15 cellular contexts compared by ENCODE assay signal in the genomic region with DNA sequence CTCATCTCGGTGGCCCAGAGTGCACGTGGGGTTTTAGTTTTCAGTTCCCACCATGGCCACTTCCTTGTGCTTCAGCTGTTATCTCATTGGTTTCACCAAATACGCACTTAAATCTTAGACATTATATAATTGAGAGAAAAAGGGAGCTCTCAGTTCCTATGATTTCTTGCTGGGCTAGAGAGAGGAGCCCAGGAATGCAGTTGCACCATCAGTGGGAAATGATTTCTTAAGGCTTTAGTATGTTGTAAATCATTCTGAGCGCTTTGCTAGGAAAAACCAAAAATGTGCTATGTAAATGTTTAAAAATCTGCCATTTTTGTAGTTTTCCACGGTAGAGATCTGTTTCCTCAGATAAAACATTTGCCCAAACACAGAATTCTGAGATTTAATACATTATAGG. TPM values are rescaled to one million over a fixed set of nuclear protein-coding genes. Genes with fewer than 3 reads are reported as not detected.
DNase-seq lines count a peak whose midpoint lies in the region; ATAC-seq and TF ChIP-seq lines count a peak whose summit lies in the region.
"Had no signal": no experiment of that assay in that cellular context is flagged by ENCODE, and none has a peak within 500 bp of the region (broad histone marks: within the 10 kb centered on the region; RNA-seq: fewer than 3 reads in every experiment).

No MANE protein-coding gene starts in this region.

- ATAC-seq in stimulated activated naive CD8-positive, alpha-beta T cell treated with anti-CD3 and anti-CD28 coated beads, Interleukin-15, Interleukin-2, amounts not matched to agents 100 U/mL and 50 U/mL, for 24 hours: no peak
- no peak for ATAC-seq in activated CD8-positive, alpha-beta T cell treated with anti-CD3 and anti-CD28 coated beads, Interleukin-2, amount 10 ng/mL, durations not matched to agents 7 days and 5 days
- no peak for ATAC-seq in right lobe of liver
- no peak for ATAC-seq in HG02981 (IDR thresholded peaks at IDR 0.05; ENCODE audit: unreplicated experiment)

- H3K9me3 Mint-ChIP-seq in stimulated activated naive CD8-positive, alpha-beta T cell treated with anti-CD3 and anti-CD28 coated beads, Interleukin-15, Interleukin-2, amounts not matched to agents 100 ng/mL and 50 ng/mL, for 24 hours: no peaks in the 10 kb centered on the region
- no peaks in the 10 kb centered on the region for H3K9me3 Mint-ChIP-seq in activated CD8-positive, alpha-beta T cell treated with anti-CD3 and anti-CD28 coated beads, Interleukin-2, amount 10 ng/mL, durations not matched to agents 7 days and 5 days (ENCODE audit: insufficient read depth)
- H3K9me3 Mint-ChIP-seq in immature natural killer cell: no peaks in the 10 kb centered on the region
- H3K9me3 Mint-ChIP-seq: CD14-positive monocyte had no signal

- H3K36me3 ChIP-seq in uterus (no peaks in the 10 kb centered on the region), right lobe of liver (peaks cover 0 to 38% (median 8%) of the 10 kb centered on the region in 4 donors)

- peak overlapping the region; percentile 95 for H3K27ac Mint-ChIP-seq in stimulated activated naive CD8-positive, alpha-beta T cell treated with anti-CD3 and anti-CD28 coated beads, Interleukin-15, Interleukin-2, amounts not matched to agents 100 ng/mL and 50 ng/mL, for 24 hours
- peak overlapping the region; percentile 77 for H3K27ac Mint-ChIP-seq in activated CD8-positive, alpha-beta T cell treated with anti-CD3 and anti-CD28 coated beads, Interleukin-2, amount 10 ng/mL, durations not matched to agents 7 days and 5 days
- H3K27ac Mint-ChIP-seq in immature natural killer cell: peak overlapping the region; percentile 27 to 81 (median 66)

- H3K4me3 Mint-ChIP-seq in stimulated activated naive CD8-positive, alpha-beta T cell treated with anti-CD3 and anti-CD28 coated beads, Interleukin-15, Interleukin-2, amounts not matched to agents 100 ng/mL and 50 ng/mL, for 24 hours: no peak overlapping the region
- peak overlapping the region; percentile 40 for H3K4me3 Mint-ChIP-seq in activated CD8-positive, alpha-beta T cell treated with anti-CD3 and anti-CD28 coated beads, Interleukin-2, amount 10 ng/mL, durations not matched to agents 7 days and 5 days
- H3K4me3 Mint-ChIP-seq in immature natural killer cell: peak overlapping the region in 3 of 5 donors; percentile 7 to 32 (median 15)
- H3K4me3 Mint-ChIP-seq: CD14-positive monocyte had no signal

- no peak for TF ChIP-seq CTCF in uterus (IDR thresholded peaks at IDR 0.05)
- no peak for TF ChIP-seq CTCF in right lobe of liver (IDR thresholded peaks at IDR 0.05)

- TF ChIP-seq POLR2A in uterus (IDR thresholded peaks at IDR 0.05) (no peak), right lobe of liver (IDR thresholded peaks at IDR 0.05) (no peak)

- 68% methylated on average over 5 of the region's 5 CpGs for WGBS in right lobe of liver (ENCODE audit: insufficient coverage, low coverage, low lambda C conversion rate, missing lambda C conversion rate)

- H3K36me3 Mint-ChIP-seq in stimulated activated naive CD8-positive, alpha-beta T cell treated with anti-CD3 and anti-CD28 coated beads, Interleukin-15, Interleukin-2, amounts not matched to agents 100 ng/mL and 50 ng/mL, for 24 hours (ENCODE audit: low read depth): peaks cover 77% of the 10 kb centered on the region
- H3K36me3 Mint-ChIP-seq in activated CD8-positive, alpha-beta T cell treated with anti-CD3 and anti-CD28 coated beads, Interleukin-2, amount 10 ng/mL, durations not matched to agents 7 days and 5 days (ENCODE audit: low read depth): peaks cover 95% of the 10 kb centered on the region
- H3K36me3 Mint-ChIP-seq in immature natural killer cell: peaks cover 31 to 40% (median 35%) of the 10 kb centered on the region in 3 donors

- CTCF ChIA-PET in activated CD8-positive, alpha-beta T cell treated with anti-CD3 and anti-CD28 coated beads, Interleukin-2, amount 10 ng/mL, durations not matched to agents 7 days and 5 days (lab: Charles Lee): interaction anchor here (0.7 to 12.3 kb wide), 13 partner anchors 11 to 233 kb away, joined by 3 to 264 read pairs (median 11); partner anchors contain the start of genes DPH3 and OXNAD1

- H3K4me3 ChIP-seq in uterus (no peak overlapping the region), right lobe of liver (no peak overlapping the region)
- H3K4me3 ChIP-seq: ascending aorta, right atrium auricular region had no signal

- DNase-seq in stimulated activated naive CD8-positive, alpha-beta T cell treated with anti-CD3 and anti-CD28 coated beads, Interleukin-15, Interleukin-2, amounts not matched to agents 100 U/mL and 50 U/mL, for 24 hours: no peak
- no peak for DNase-seq in activated CD8-positive, alpha-beta T cell treated with anti-CD3 and anti-CD28 coated beads, Interleukin-2, amount 10 ng/mL, durations not matched to agents 7 days and 5 days
- no peak for DNase-seq in immature natural killer cell
- DNase-seq in uterus: peak in 1 of 2 donors; percentile 57
- DNase-seq in right lobe of liver: no peak
- DNase-seq in HT-29 (ENCODE audit: low spot score): no peak
- DNase-seq: foreskin melanocyte, islet precursor cell, NCI-H1092, NCI-H446 had no signal

- intact Hi-C loops in uterus (cut with DNase I; ENCODE audit: low total_unique reads): no loop called here
- intact Hi-C loops in right lobe of liver (cut with DNase I): no loop called here

- peaks cover 90% of the 10 kb centered on the region for H3K4me1 Mint-ChIP-seq in stimulated activated naive CD8-positive, alpha-beta T cell treated with anti-CD3 and anti-CD28 coated beads, Interleukin-15, Interleukin-2, amounts not matched to agents 100 ng/mL and 50 ng/mL, for 24 hours (ENCODE audit: low read depth)
- H3K4me1 Mint-ChIP-seq in activated CD8-positive, alpha-beta T cell treated with anti-CD3 and anti-CD28 coated beads, Interleukin-2, amount 10 ng/mL, durations not matched to agents 7 days and 5 days (ENCODE audit: low read depth): peaks cover 78% of the 10 kb centered on the region
- H3K4me1 Mint-ChIP-seq in immature natural killer cell: peaks cover 72 to 76% of the 10 kb centered on the region in 2 donors

- no peaks in the 10 kb centered on the region for H3K9me3 ChIP-seq in uterus
- no peaks in the 10 kb centered on the region for H3K9me3 ChIP-seq in right lobe of liver
- H3K9me3 ChIP-seq: ascending aorta, right atrium auricular region had no signal

- H3K4me1 ChIP-seq in uterus: no peaks in the 10 kb centered on the region
- H3K4me1 ChIP-seq in right lobe of liver: no peaks in the 10 kb centered on the region
- H3K4me1 ChIP-seq: ascending aorta, right atrium auricular region had no signal

- POLR2A ChIA-PET in activated CD8-positive, alpha-beta T cell treated with anti-CD3 and anti-CD28 coated beads, Interleukin-2, amount 10 ng/mL, durations not matched to agents 7 days and 5 days (lab: Charles Lee): interaction anchor here (0.8 to 3.3 kb wide), 6 partner anchors 9 to 32 kb away, joined by 3 to 18 read pairs (median 6); no protein-coding TSS in a partner anchor

- H3K27me3 ChIP-seq in uterus (no peaks in the 10 kb centered on the region), right lobe of liver (no peaks in the 10 kb centered on the region)
- H3K27me3 ChIP-seq: ascending aorta, right atrium auricular region had no signal

- peak overlapping the region; percentile 59 to 62 for H3K27ac ChIP-seq in uterus
- no peak overlapping the region for H3K27ac ChIP-seq in right lobe of liver
- H3K27ac ChIP-seq: ascending aorta, right atrium auricular region had no signal

- H3K27me3 Mint-ChIP-seq in stimulated activated naive CD8-positive, alpha-beta T cell treated with anti-CD3 and anti-CD28 coated beads, Interleukin-15, Interleukin-2, amounts not matched to agents 100 ng/mL and 50 ng/mL, for 24 hours: no peaks in the 10 kb centered on the region
- H3K27me3 Mint-ChIP-seq in activated CD8-positive, alpha-beta T cell treated with anti-CD3 and anti-CD28 coated beads, Interleukin-2, amount 10 ng/mL, durations not matched to agents 7 days and 5 days (ENCODE audit: low read depth): no peaks in the 10 kb centered on the region
- H3K27me3 Mint-ChIP-seq in immature natural killer cell (ENCODE audit: low read depth in 3 of 3): peaks cover 5 to 12% (median 6%) of the 10 kb centered on the region in 3 donors

RNA-seq across cellular contexts. Expression of gene OXNAD1, which starts 53.2 kb away (rescaled TPM):
- 10 to 100 TPM; 68.2 to 69.1 TPM for total RNA-seq in activated CD8-positive, alpha-beta T cell treated with anti-CD3 and anti-CD28 coated beads, Interleukin-2, amount 10 ng/mL, durations not matched to agents 7 days and 5 days
- 10 to 100 TPM; 22.0 to 27.3 (median 23.8) TPM for polyA plus RNA-seq in immature natural killer cell
- total RNA-seq in uterus (10 to 100 TPM; 14.7 to 33.2 (median 32.3) TPM), right lobe of liver (10 to 100 TPM in 5 of 6 experiments, 1 to 10 TPM in 1; 8.1 to 27.2 (median 16.2) TPM)
- 5.7 and 7.0 TPM in 2 replicates for total RNA-seq in HT-29 (2014; rRNA removed; shearing (Covaris generic))

RNA-seq across cellular contexts. Expression of gene DPH3, which starts 53.5 kb away (rescaled TPM):
- 10 to 100 TPM; 18.2 to 20.5 TPM for total RNA-seq in activated CD8-positive, alpha-beta T cell treated with anti-CD3 and anti-CD28 coated beads, Interleukin-2, amount 10 ng/mL, durations not matched to agents 7 days and 5 days
- 10 to 100 TPM; 22.3 to 31.8 (median 25.5) TPM for polyA plus RNA-seq in immature natural killer cell
- total RNA-seq in uterus (10 to 100 TPM; 18.2 to 24.2 (median 19.3) TPM), right lobe of liver (10 to 100 TPM in 5 of 6 experiments, 1 to 10 TPM in 1; 9.7 to 15.0 (median 12.9) TPM)
- 2.2 and 2.7 TPM in 2 replicates for total RNA-seq in HT-29 (2014; rRNA removed; shearing (Covaris generic))

Comparison
In these comparisons a context has a peak if more than half of its experiments do, and no peak if none do; other contexts are left out.
1. H3K27ac ChIP-seq: peak in uterus (2 of 2); none in right lobe of liver (0 of 3).
2. Peak in every context shown above with its lines, with median percentiles within 50 percentile points of each other: H3K27ac Mint-ChIP-seq.